ENCODE assay signal across 8 cellular contexts in genomic region chr18:23586249-23587196, GRCh38. TPM values are rescaled to one million over a fixed set of nuclear protein-coding genes. Genes with fewer than 3 reads are reported as not detected.
DNase-seq lines count a peak whose midpoint lies in the region; ATAC-seq, FAIRE-seq and TF ChIP-seq lines count a peak whose summit lies in the region.

NPC1 (minus strand) TSS chr18:23586506; CDS start chr18:23586343, 163 bp downstream.

- FAIRE-seq in GM12892 (lab: Jason Lieb, UNC): peak; percentile 94

- DNase-seq in GM12892 (ENCODE audit: insufficient read length) (peak; percentile 81), NCI-H1436 (lab: John Stamatoyannopoulos, UW) (peak; percentile 86), T-helper 1 cell (peak; percentile 88 to 95 (median 89)), amniotic epithelial cell (ENCODE audit: low read depth) (peak; percentile 89), left cardiac atrium (peak; percentile 96), prostate gland (ENCODE audit: low spot score) (peak; percentile 91)

- no peaks in the 10 kb centered on the region for H3K4me1 ChIP-seq in prostate gland (replicated peaks)
- H3K4me1 ChIP-seq in urinary bladder (ENCODE audit: insufficient read depth): no peaks in the 10 kb centered on the region

- peak; percentile 94 to 97 (median 96) for TF ChIP-seq CTCF in prostate gland (IDR thresholded peaks at IDR 0.05)

- no peaks in the 10 kb centered on the region for H3K27me3 ChIP-seq in prostate gland (replicated peaks; ENCODE audit: insufficient read depth)

- WGBS in prostate gland: under 1% methylated on average over 61 of the region's 95 CpGs
- under 1% methylated on average over 95 of the region's 95 CpGs for whole genome bisulfite sequencing in urinary bladder

- H3K27ac ChIP-seq in prostate gland: peak within 1 kb of the TSS; percentile 100
- peak within 1 kb of the TSS; percentile 100 for H3K27ac ChIP-seq in urinary bladder (ENCODE audit: low read depth)

- peak within 1 kb of the TSS; percentile 79 to 92 for H3K4me3 ChIP-seq in prostate gland
- peak within 1 kb of the TSS; percentile 92 for H3K4me3 ChIP-seq in urinary bladder (ENCODE audit: low read depth, low read length)

- H3K9me3 ChIP-seq in prostate gland: no peaks in the 10 kb centered on the region

- intact Hi-C loops in left cardiac atrium (cut with DNase I): loop anchor here in 1 of 2 donors (5.0 kb wide), 2 partner anchors 69 to 84 kb away; partner anchors contain the start of gene RMC1
- intact Hi-C loops in prostate gland (cut with DNase I): loop anchor here (1.0 to 10.0 kb wide), 3 partner anchors 70 to 452 kb away; partner anchors contain the start of genes CABLES1 and RMC1

- TF ChIP-seq POLR2A in GM12892 (IDR thresholded peaks at IDR 0.05; ENCODE audit: low read depth, low read length): peak; percentile 78; the same call in 1 of the 2 replicates
- TF ChIP-seq POLR2A in prostate gland (IDR thresholded peaks at IDR 0.05): peak; percentile 85

- ATAC-seq in HG02840 (IDR thresholded peaks at IDR 0.05; ENCODE audit: low FRiP score, unreplicated experiment): peak; percentile 90
- peak; percentile 98 to 99 for ATAC-seq in left cardiac atrium

- H3K36me3 ChIP-seq in prostate gland: no peaks in the 10 kb centered on the region
- no peaks in the 10 kb centered on the region for H3K36me3 ChIP-seq in urinary bladder (ENCODE audit: insufficient read depth)

RNA-seq across cellular contexts. Expression of gene NPC1, which starts in this region (rescaled TPM):
- polyA plus RNA-seq in GM12892 (2012; ENCODE audit: missing spikeins): 11.4 TPM
- total RNA-seq in left cardiac atrium (10 to 100 TPM; 17.1 to 29.7 TPM), prostate gland (10 to 100 TPM; 32.0 to 63.5 TPM), urinary bladder (30.5 TPM)
- polyA plus RNA-seq in urinary bladder: 29.8 TPM

Comparison
In these comparisons a context has a peak if more than half of its experiments do, and no peak if none do; other contexts are left out.
1. Peak in every context shown above with its lines: DNase-seq, ATAC-seq, H3K4me3 ChIP-seq and H3K27ac ChIP-seq.